In genomic region chr10:70289739-70290138, GRCh38 we compare ENCODE assay signal across 19 cellular contexts. TPM values are rescaled to one million over a fixed set of nuclear protein-coding genes. Genes with fewer than 3 reads are reported as not detected.
DNase-seq lines count a peak whose midpoint lies in the region; ATAC-seq, FAIRE-seq and TF ChIP-seq lines count a peak whose summit lies in the region.
"Had no signal": no experiment of that assay in that cellular context is flagged by ENCODE, and none has a peak within 500 bp of the region (broad histone marks: within the 10 kb centered on the region; RNA-seq: fewer than 3 reads in every experiment).

No MANE protein-coding gene starts in this region.

- H3K9ac ChIP-seq in HCT116 (ENCODE audit: low read length) (peak overlapping the region; percentile 3; the same call in 1 of the 2 replicates), GM12878 (ENCODE audit: control insufficient read depth, insufficient read depth, low read length) (no peak overlapping the region), neural progenitor cell (no peak overlapping the region)

- in situ Hi-C loops in GM12878 (cut with MboI), result no loop called here

- CTCF ChIA-PET in HCT116 (lab: Charles Lee) (interaction anchor here (0.9 kb wide), 1 partner anchor 17 kb away, joined by 4 read pairs; no protein-coding TSS in a partner anchor), GM12878 (lab: Yijun Ruan, JAX) (interaction anchor here (0.6 to 1.2 kb wide), 4 partner anchors 14 to 119 kb away, joined by 3 read pairs; partner anchors contain the start of genes PPA1 and SAR1A)

- no peaks in the 10 kb centered on the region for H3K9me3 Mint-ChIP-seq in neural progenitor cell
- H3K9me3 Mint-ChIP-seq in chondrocyte (ENCODE audit: low read depth), result no peaks in the 10 kb centered on the region

- TF ChIP-seq CTCF in HCT116 (IDR thresholded peaks at IDR 0.05 in 2 of 3, conservative IDR thresholded peaks at IDR 0.05 in 1 of 3; ENCODE audit: borderline replicate concordance in 1 of 3, insufficient read depth in 1 of 3, low read depth in 2 of 3, low read length in 2 of 3) (no peak), GM12878 (IDR thresholded peaks at IDR 0.05 in 2 of 3, conservative IDR thresholded peaks at IDR 0.05 in 1 of 3; ENCODE audit: control insufficient read depth in 2 of 3, extremely low read depth in 1 of 3, insufficient read depth in 1 of 3, low read depth in 3 of 3, low read length in 3 of 3) (no peak), neural progenitor cell (IDR thresholded peaks at IDR 0.05) (no peak), chondrocyte (IDR thresholded peaks at IDR 0.05) (no peak)

- H3K4me3 Mint-ChIP-seq in neural progenitor cell (no peak overlapping the region), chondrocyte (ENCODE audit: unreplicated experiment) (no peak overlapping the region)

- H3K36me3 ChIP-seq in HCT116 (ENCODE audit: control insufficient read depth in 1 of 2, insufficient read depth in 2 of 2, low read length in 2 of 2) (no peaks in the 10 kb centered on the region), GM12878 (ENCODE audit: control insufficient read depth in 2 of 2, insufficient read depth in 2 of 2, low read length in 1 of 2) (no peaks in the 10 kb centered on the region), neural progenitor cell (no peaks in the 10 kb centered on the region)
- H3K36me3 ChIP-seq: BE2C had no signal

- POLR2A ChIA-PET in HCT116 (lab: Charles Lee) (no interaction called here), GM12878 (lab: Charles Lee) (no interaction called here)

- H3K4me1 Mint-ChIP-seq in neural progenitor cell (no peaks in the 10 kb centered on the region), chondrocyte (ENCODE audit: low read depth) (peaks cover 18% of the 10 kb centered on the region)
- H3K4me1 Mint-ChIP-seq: CD4-positive, alpha-beta memory T cell had no signal

- no peaks in the 10 kb centered on the region for H3K27me3 ChIP-seq in HCT116 (ENCODE audit: insufficient read depth, low read length)
- no peaks in the 10 kb centered on the region for H3K27me3 ChIP-seq in GM12878 (replicated peaks in 1 of 2; ENCODE audit: control insufficient read depth in 2 of 2, insufficient read depth in 2 of 2, low read length in 1 of 2)
- H3K27me3 ChIP-seq in neural progenitor cell, result peaks cover 17% of the 10 kb centered on the region

- TF ChIP-seq EP300 in GM12878 (IDR thresholded peaks at IDR 0.05; ENCODE audit: borderline replicate concordance in 1 of 2, control insufficient read depth in 1 of 2, low read depth in 2 of 2, low read length in 2 of 2), result no peak

- H3K27me3 Mint-ChIP-seq in neural progenitor cell (ENCODE audit: insufficient read depth, low read depth) (peaks cover 13% of the 10 kb centered on the region), chondrocyte (ENCODE audit: low read depth) (peaks cover 16% of the 10 kb centered on the region)

- no TSS peak for BruUV-seq in HCT116 (replicated peaks; lab: Mats Ljungman, UMichigan)
- no TSS peak for BruUV-seq in GM12878 (replicated peaks; lab: Mats Ljungman, UMichigan)

- TF ChIP-seq POLR2A in HCT116 (IDR thresholded peaks at IDR 0.05; ENCODE audit: borderline replicate concordance, extremely low read depth, insufficient read depth, insufficient read length) (no peak), GM12878 (IDR thresholded peaks at IDR 0.05; ENCODE audit: low read depth, low read length) (no peak)

- DNase-seq in HCT116 (ENCODE audit: low read depth, low spot score), result no peak
- DNase-seq in GM12878 (ENCODE audit: low read depth, low spot score), result no peak
- no peak for DNase-seq in neural progenitor cell (ENCODE audit: low spot score)
- no peak for DNase-seq in NCI-H2196 (lab: John Stamatoyannopoulos, UW; ENCODE audit: unreplicated experiment)
- no peak for DNase-seq in chondrocyte (ENCODE audit: low spot score)
- DNase-seq: BE2C; CD4-positive, alpha-beta memory T cell; DMS153; DMS79 treated with DMSO at 0.1 percent for 48 hours; EL; HCEC 1CT had no signal

- TF ChIP-seq RAD21 in HCT116 (IDR thresholded peaks at IDR 0.05; ENCODE audit: low read depth), result no peak
- TF ChIP-seq RAD21 in GM12878 (IDR thresholded peaks at IDR 0.05; ENCODE audit: insufficient read depth, low read depth, low read length), result no peak

- H3K4me1 ChIP-seq in HCT116 (ENCODE audit: control insufficient read depth in 1 of 2, insufficient read depth in 2 of 2, low read length in 2 of 2) (peaks cover 10 to 18% of the 10 kb centered on the region in 2 experiments), GM12878 (ENCODE audit: control insufficient read depth, insufficient read depth, low read length) (peaks cover 16% of the 10 kb centered on the region), neural progenitor cell (no peaks in the 10 kb centered on the region)
- H3K4me1 ChIP-seq: BE2C had no signal

- H3K79me2 ChIP-seq in HCT116 (ENCODE audit: insufficient read depth, low read length), result no peaks in the 10 kb centered on the region
- no peaks in the 10 kb centered on the region for H3K79me2 ChIP-seq in GM12878 (ENCODE audit: control insufficient read depth, insufficient read depth, low read length)
- H3K79me2 ChIP-seq in neural progenitor cell (ENCODE audit: low read depth), result no peaks in the 10 kb centered on the region

- H3F3A ChIP-seq in neural progenitor cell (ENCODE audit: low read depth), result no peaks in the 10 kb centered on the region

- ATAC-seq in HCT116 (0 out of 2 replicates have a peak, but pooled peaks have one; percentile 11), GM12878 (no peak), HG02623 (IDR thresholded peaks at IDR 0.05; ENCODE audit: unreplicated experiment) (no peak)
- ATAC-seq: A549 had no signal

- H3K9me3 ChIP-seq in HCT116 (ENCODE audit: control insufficient read depth in 1 of 2, insufficient read depth in 1 of 2, low read depth in 1 of 2, low read length in 2 of 2) (no peaks in the 10 kb centered on the region), GM12878 (replicated peaks; ENCODE audit: control insufficient read depth, insufficient read depth, low read length) (no peaks in the 10 kb centered on the region), neural progenitor cell (ENCODE audit: low read depth) (no peaks in the 10 kb centered on the region)
- H3K9me3 ChIP-seq: A549 had no signal

- SMC1A ChIA-PET in GM12878 (lab: Charles Lee; ENCODE audit: uncharacterized antibody, unreplicated experiment), result interaction anchor here (1.0 to 3.0 kb wide), 3 partner anchors 10 to 15 kb away, joined by 3 to 10 read pairs (median 4); no protein-coding TSS in a partner anchor

- H3K4me3 ChIP-seq in HCT116 (replicated peaks in 1 of 2; ENCODE audit: low read depth in 1 of 2, low read length in 2 of 2) (no peak overlapping the region), GM12878 (no peak overlapping the region), neural progenitor cell (no peak overlapping the region)
- H3K4me3 ChIP-seq: A549 had no signal

- H2AFZ ChIP-seq in HCT116 (ENCODE audit: low read depth, low read length, poor library complexity, severe bottlenecking), result no peak overlapping the region
- no peak overlapping the region for H2AFZ ChIP-seq in GM12878 (ENCODE audit: control insufficient read depth, low read depth, low read length)
- H2AFZ ChIP-seq in neural progenitor cell (replicated peaks), result no peak overlapping the region

- no peak overlapping the region for H3K27ac ChIP-seq in HCT116 (ENCODE audit: low read depth, low read length)
- no peak overlapping the region for H3K27ac ChIP-seq in GM12878 (ENCODE audit: control insufficient read depth, insufficient read depth)
- no peak overlapping the region for H3K27ac ChIP-seq in neural progenitor cell
- H3K27ac ChIP-seq: A549, C4-2B had no signal

- H3K27ac Mint-ChIP-seq in neural progenitor cell (peak overlapping the region; percentile 55), chondrocyte (ENCODE audit: unreplicated experiment) (no peak overlapping the region)
- H3K27ac Mint-ChIP-seq: CD4-positive, alpha-beta memory T cell had no signal

- WGBS in GM12878 (ENCODE audit: insufficient coverage, insufficient replicate concordance, low lambda C conversion rate, missing lambda C conversion rate), result 81% methylated on average over 7 of the region's 7 CpGs

- intact Hi-C loops in HCT116 (cut with micrococcal nuclease), result no loop called here
- intact Hi-C loops in GM12878 (cut with micrococcal nuclease; ENCODE audit: unreplicated experiment), result no loop called here

- no peaks in the 10 kb centered on the region for H3K9me2 ChIP-seq in HCT116 (ENCODE audit: insufficient read depth)

- H4K20me1 ChIP-seq in HCT116 (ENCODE audit: insufficient read depth) (no peaks in the 10 kb centered on the region), GM12878 (ENCODE audit: control insufficient read depth, insufficient read depth) (no peaks in the 10 kb centered on the region), neural progenitor cell (ENCODE audit: low read depth) (no peaks in the 10 kb centered on the region)

- no peak overlapping the region for H3K4me2 ChIP-seq in HCT116 (ENCODE audit: low read length)
- no peak overlapping the region for H3K4me2 ChIP-seq in GM12878 (ENCODE audit: control insufficient read depth, insufficient read depth)
- H3K4me2 ChIP-seq in neural progenitor cell, result no peak overlapping the region
- H3K4me2 ChIP-seq: A549 had no signal

- no peaks in the 10 kb centered on the region for H3K36me3 Mint-ChIP-seq in neural progenitor cell
- no peaks in the 10 kb centered on the region for H3K36me3 Mint-ChIP-seq in chondrocyte (ENCODE audit: low read depth)
- H3K36me3 Mint-ChIP-seq: CD4-positive, alpha-beta memory T cell had no signal

- FAIRE-seq in GM12878 (lab: Jason Lieb, UNC), result no peak
- FAIRE-seq: A549, D721Med, G401.6, GM12892, H1 had no signal

- RAD21 ChIA-PET in HCT116 (lab: Charles Lee; ENCODE audit: low non-redundant PET in 1 of 2, low total read pairs in 2 of 2, uncharacterized antibody in 2 of 2, unreplicated experiment in 2 of 2), result no interaction called here
- RAD21 ChIA-PET in GM12878 (lab: Charles Lee; ENCODE audit: unreplicated experiment), result no interaction called here

RNA-seq across cellular contexts. Expression of gene NPFFR1, which starts 5.9 kb away (rescaled TPM):
- total RNA-seq in HCT116 (2021; ENCODE audit: unreplicated experiment), result 0.02 TPM
- polyA plus RNA-seq in HCT116 (2012), result 0.01 TPM in 2 replicates
- 0.06 and 0.07 TPM in 2 replicates for total RNA-seq in GM12878 (2013; cell fraction: nucleolus; rRNA removed)
- not detected in 2 replicates for total RNA-seq in GM12878 (2014; rRNA removed)
- total RNA-seq in GM12878 (2014; rRNA removed; fragmentation: Illumina TruSeq; extraction: Trizol), result not detected in 2 replicates
- not detected in 2 replicates for total RNA-seq in GM12878 (2021)
- not detected for polyA plus RNA-seq in GM12878 (2011; ENCODE audit: low read depth)
- 0.01 TPM in 1 of 2 replicates, not detected in the other for polyA plus RNA-seq in GM12878 (2011; rRNA removed)
- not detected in 2 replicates for polyA plus RNA-seq in GM12878 (2011; cell fraction: cytosol; rRNA removed)
- 0.01 TPM in 1 of 2 replicates, not detected in the other for polyA plus RNA-seq in GM12878 (2011; cell fraction: nucleus; rRNA removed)
- polyA plus RNA-seq in GM12878 (2012), result not detected in 2 replicates
- polyA plus RNA-seq in GM12878 (2014; fragmentation: Illumina TruSeq; extraction: Trizol), result not detected in 2 replicates
- polyA plus RNA-seq in GM12878 (2014; fragmentation: Nextera tagmentation; extraction: Ambion mirVana), result not detected
- not detected in 2 replicates for polyA plus RNA-seq in GM12878 (2014; rRNA removed)
- polyA plus RNA-seq in GM12878 (2016; fragmentation: Nextera tagmentation; extraction: Ambion mirVana), result under 1 TPM in 1 of 2 experiments, not detected in 1; 0.03 TPM
- not detected in 2 replicates for polyA minus RNA-seq in GM12878 (2011; rRNA and poly(A)+ RNA removed)
- polyA minus RNA-seq in GM12878 (2011; cell fraction: cytosol; rRNA and poly(A)+ RNA removed), result not detected in 2 replicates
- not detected in 2 replicates for polyA minus RNA-seq in GM12878 (2011; cell fraction: nucleus; rRNA and poly(A)+ RNA removed)
- total RNA-seq in neural progenitor cell (ENCODE audit: low replicate concordance), result 0.06 TPM in 1 of 2 replicates, not detected in the other
- total RNA-seq in chondrocyte, result not detected in 3 replicates
- total RNA-seq: CD4-positive, alpha-beta memory T cell; HT1080 had no signal
- polyA plus RNA-seq: A549; CD4-positive, alpha-beta memory T cell had no signal

RNA-seq across cellular contexts. Expression of gene PPA1, which starts 56.5 kb away (rescaled TPM):
- total RNA-seq in HCT116 (2021; ENCODE audit: unreplicated experiment) (234 TPM), GM12878 (2014; rRNA removed) (297 and 344 TPM in 2 replicates), GM12878 (2014; rRNA removed; fragmentation: Illumina TruSeq; extraction: Trizol) (334 and 338 TPM in 2 replicates), GM12878 (2021) (254 and 260 TPM in 2 replicates), neural progenitor cell (ENCODE audit: low replicate concordance) (134 and 203 TPM in 2 replicates), chondrocyte (67.4 to 74.9 TPM (median 69.0 TPM) in 3 replicates)
- polyA plus RNA-seq in HCT116 (2012), result 143 and 188 TPM in 2 replicates
- 131 and 145 TPM in 2 replicates for total RNA-seq in GM12878 (2013; cell fraction: nucleolus; rRNA removed)
- 197 TPM for polyA plus RNA-seq in GM12878 (2011; ENCODE audit: low read depth)
- polyA plus RNA-seq in GM12878 (2011; rRNA removed) (452 and 655 TPM in 2 replicates), GM12878 (2014; fragmentation: Illumina TruSeq; extraction: Trizol) (296 and 362 TPM in 2 replicates), GM12878 (2014; fragmentation: Nextera tagmentation; extraction: Ambion mirVana) (100 to 1,000 TPM; 224 to 386 TPM), GM12878 (2014; rRNA removed) (346 and 396 TPM in 2 replicates), GM12878 (2016; fragmentation: Nextera tagmentation; extraction: Ambion mirVana) (100 to 1,000 TPM; 353 to 365 TPM)
- 191 and 218 TPM in 2 replicates for polyA plus RNA-seq in GM12878 (2011; cell fraction: cytosol; rRNA removed)
- polyA plus RNA-seq in GM12878 (2011; cell fraction: nucleus; rRNA removed), result 159 and 213 TPM in 2 replicates
- 207 and 266 TPM in 2 replicates for polyA plus RNA-seq in GM12878 (2012)
- 181 and 246 TPM in 2 replicates for polyA minus RNA-seq in GM12878 (2011; rRNA and poly(A)+ RNA removed)
- polyA minus RNA-seq in GM12878 (2011; cell fraction: cytosol; rRNA and poly(A)+ RNA removed), result 70.8 and 76.2 TPM in 2 replicates
- polyA minus RNA-seq in GM12878 (2011; cell fraction: nucleus; rRNA and poly(A)+ RNA removed), result 44.1 and 89.6 TPM in 2 replicates
